ENCODE assay signal across 8 cellular contexts in the genomic region with DNA sequence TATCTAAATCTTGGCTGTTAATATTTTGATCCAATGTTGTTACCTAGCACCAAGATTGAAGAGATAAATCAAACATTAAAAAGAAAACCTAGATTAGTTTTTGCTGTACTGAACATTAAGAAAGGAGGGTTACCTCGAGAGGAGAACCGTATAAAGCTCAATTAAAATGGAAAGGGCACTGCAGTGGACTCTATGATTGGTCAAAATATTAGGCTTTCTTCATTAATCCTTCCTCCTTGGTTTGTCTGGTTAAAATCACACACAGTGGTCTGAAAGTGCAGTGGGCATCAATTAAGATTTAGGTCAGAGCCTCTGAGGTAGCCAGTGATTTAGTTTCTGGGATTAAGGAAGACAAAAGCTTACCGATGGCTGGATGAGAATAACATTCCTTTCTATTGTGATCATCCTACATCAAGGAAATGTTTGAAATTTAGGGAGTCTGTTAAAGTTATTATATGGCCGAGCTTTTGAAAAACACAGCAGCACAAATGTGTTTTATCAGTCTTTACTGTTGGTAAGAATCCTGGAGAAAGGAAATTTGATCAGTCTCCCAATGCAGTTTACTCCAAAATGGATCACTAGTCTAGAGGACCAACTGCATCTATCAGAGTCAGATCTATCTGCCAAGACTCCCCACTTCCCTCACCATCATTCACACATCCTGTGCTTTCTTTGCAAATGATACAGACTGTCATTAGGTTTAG.
DNase-seq lines count a peak whose midpoint lies in the region; ATAC-seq and TF ChIP-seq lines count a peak whose summit lies in the region.

No MANE protein-coding gene starts in this region.

- no peaks in the 10 kb centered on the region for H3K27me3 Mint-ChIP-seq in activated naive CD4-positive, alpha-beta T cell treated with anti-CD3 and anti-CD28 coated beads for 36 hours (ENCODE audit: low read depth)
- no peaks in the 10 kb centered on the region for H3K27me3 Mint-ChIP-seq in activated CD8-positive, alpha-beta T cell treated with anti-CD3 and anti-CD28 coated beads, Interleukin-2, amount 10 ng/mL, durations not matched to agents 7 days and 5 days (ENCODE audit: low read depth)

- no peak overlapping the region for H3K4me3 Mint-ChIP-seq in activated naive CD4-positive, alpha-beta T cell treated with anti-CD3 and anti-CD28 coated beads for 36 hours
- H3K4me3 Mint-ChIP-seq in activated CD8-positive, alpha-beta T cell treated with anti-CD3 and anti-CD28 coated beads, Interleukin-2, amount 10 ng/mL, durations not matched to agents 7 days and 5 days: peak overlapping the region; percentile 30

- no peaks in the 10 kb centered on the region for H3K9me3 Mint-ChIP-seq in activated naive CD4-positive, alpha-beta T cell treated with anti-CD3 and anti-CD28 coated beads for 36 hours
- H3K9me3 Mint-ChIP-seq in activated CD8-positive, alpha-beta T cell treated with anti-CD3 and anti-CD28 coated beads, Interleukin-2, amount 10 ng/mL, durations not matched to agents 7 days and 5 days (ENCODE audit: insufficient read depth): peaks cover 6% of the 10 kb centered on the region

- H3K27ac ChIP-seq in transverse colon: peak overlapping the region; percentile 36 to 62 (median 51)

- peak overlapping the region; percentile 67 for H3K27ac Mint-ChIP-seq in activated naive CD4-positive, alpha-beta T cell treated with anti-CD3 and anti-CD28 coated beads for 36 hours
- peak overlapping the region; percentile 80 for H3K27ac Mint-ChIP-seq in activated CD8-positive, alpha-beta T cell treated with anti-CD3 and anti-CD28 coated beads, Interleukin-2, amount 10 ng/mL, durations not matched to agents 7 days and 5 days

- ATAC-seq in activated CD8-positive, alpha-beta T cell treated with anti-CD3 and anti-CD28 coated beads, Interleukin-2, amount 10 ng/mL, durations not matched to agents 7 days and 5 days: peak; percentile 46
- peak; percentile 19 for ATAC-seq in left colon
- ATAC-seq in GM18861 (IDR thresholded peaks at IDR 0.05; ENCODE audit: unreplicated experiment): no peak

- peaks cover 7 to 27% (median 16%) of the 10 kb centered on the region in 4 donors for H3K4me1 ChIP-seq in transverse colon

- 49 to 59% methylated on average over 4 of the region's 4 CpGs for WGBS in transverse colon (ENCODE audit: low coverage in 1 of 2), 2 donors

- H3K27me3 ChIP-seq in transverse colon: no peaks in the 10 kb centered on the region

- no peaks in the 10 kb centered on the region for H3K9me3 ChIP-seq in transverse colon

- TF ChIP-seq POLR2A in transverse colon (IDR thresholded peaks at IDR 0.05): no peak

- H3K36me3 Mint-ChIP-seq in activated naive CD4-positive, alpha-beta T cell treated with anti-CD3 and anti-CD28 coated beads for 36 hours (ENCODE audit: low read depth): peaks cover 20% of the 10 kb centered on the region
- peaks cover 72% of the 10 kb centered on the region for H3K36me3 Mint-ChIP-seq in activated CD8-positive, alpha-beta T cell treated with anti-CD3 and anti-CD28 coated beads, Interleukin-2, amount 10 ng/mL, durations not matched to agents 7 days and 5 days (ENCODE audit: low read depth)

- H3K4me1 Mint-ChIP-seq in activated naive CD4-positive, alpha-beta T cell treated with anti-CD3 and anti-CD28 coated beads for 36 hours (ENCODE audit: low read depth): peaks cover 91% of the 10 kb centered on the region
- peaks cover 67% of the 10 kb centered on the region for H3K4me1 Mint-ChIP-seq in activated CD8-positive, alpha-beta T cell treated with anti-CD3 and anti-CD28 coated beads, Interleukin-2, amount 10 ng/mL, durations not matched to agents 7 days and 5 days (ENCODE audit: low read depth)

- no peak for TF ChIP-seq CTCF in transverse colon (IDR thresholded peaks at IDR 0.05)

- CTCF ChIA-PET in activated naive CD4-positive, alpha-beta T cell treated with anti-CD3 and anti-CD28 coated beads for 36 hours (lab: Charles Lee): interaction anchor here (0.9 to 3.1 kb wide), 7 partner anchors 12 to 344 kb away, joined by 3 to 18 read pairs (median 6); no protein-coding TSS in a partner anchor
- CTCF ChIA-PET in activated CD8-positive, alpha-beta T cell treated with anti-CD3 and anti-CD28 coated beads, Interleukin-2, amount 10 ng/mL, durations not matched to agents 7 days and 5 days (lab: Charles Lee): interaction anchor here (0.7 to 3.1 kb wide), 9 partner anchors 10 to 187 kb away, joined by 3 to 16 read pairs (median 4); no protein-coding TSS in a partner anchor

- DNase-seq in activated naive CD4-positive, alpha-beta T cell treated with anti-CD3 and anti-CD28 coated beads for 36 hours: no peak
- no peak for DNase-seq in activated naive CD4-positive, alpha-beta T cell treated with anti-CD3 and anti-CD28 coated beads, Interleukin-2, amount 50 U/mL, for 16 hours
- DNase-seq in activated CD8-positive, alpha-beta T cell treated with anti-CD3 and anti-CD28 coated beads, Interleukin-2, amount 10 ng/mL, durations not matched to agents 7 days and 5 days: no peak
- DNase-seq in left colon (no peak), transverse colon (no peak), NOMO-1 treated with dmso at 0.1 percent for 144 hours (lab: John Stamatoyannopoulos, UW; ENCODE audit: unreplicated experiment) (no peak), DMS153 treated with DMSO at 0.1 percent for 48 hours (lab: John Stamatoyannopoulos, UW; ENCODE audit: unreplicated experiment) (no peak)

- in situ Hi-C loops in transverse colon (cut with MboI; ENCODE audit: low pct_ligation_motif_present in 1 of 4, low pct_unique_long_range_greater_than_20kb in 1 of 4, low sequenced_read_pairs in 3 of 4): no loop called here

- intact Hi-C loops in activated naive CD4-positive, alpha-beta T cell treated with anti-CD3 and anti-CD28 coated beads for 36 hours (cut with micrococcal nuclease): loop anchor here (1.0 to 10.0 kb wide), 7 partner anchors 49 to 1988 kb away; partner anchors contain the start of genes NEDD9, SMIM13 and TMEM170B
- intact Hi-C loops in left colon (cut with DNase I, micrococcal nuclease): no loop called here
- intact Hi-C loops in transverse colon (cut with DNase I; ENCODE audit: low total_unique reads): no loop called here

- no peak overlapping the region for H3K4me3 ChIP-seq in transverse colon

- POLR2A ChIA-PET in activated CD8-positive, alpha-beta T cell treated with anti-CD3 and anti-CD28 coated beads, Interleukin-2, amount 10 ng/mL, durations not matched to agents 7 days and 5 days (lab: Charles Lee): interaction anchor here (0.7 to 2.9 kb wide), 4 partner anchors 8 to 39 kb away, joined by 3 to 29 read pairs (median 8); no protein-coding TSS in a partner anchor

- TF ChIP-seq EP300 in transverse colon (IDR thresholded peaks at IDR 0.05; ENCODE audit: low read depth): no peak

- no peaks in the 10 kb centered on the region for H3K36me3 ChIP-seq in transverse colon
